12 cellular contexts compared by ENCODE assay signal in the genomic region with DNA sequence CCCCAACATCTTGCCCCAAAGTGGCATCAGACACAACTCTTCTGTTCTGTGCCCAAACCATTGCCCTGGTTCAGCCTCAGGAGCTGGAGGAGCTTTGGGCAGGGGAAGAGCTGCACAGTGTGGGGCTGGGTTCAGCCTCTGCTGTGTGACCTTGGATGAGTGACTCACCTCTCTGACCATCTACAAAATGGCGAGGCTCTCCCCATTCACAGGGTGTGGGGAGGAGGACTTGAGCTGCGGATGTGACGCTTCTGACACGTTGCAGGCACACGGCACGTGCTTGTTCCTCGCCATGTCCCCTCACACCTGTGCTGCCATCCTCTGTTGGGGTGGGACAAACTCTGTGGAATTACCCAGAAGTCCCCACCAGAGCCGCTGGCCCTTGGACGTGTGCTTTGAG. TPM values are rescaled to one million over a fixed set of nuclear protein-coding genes. Genes with fewer than 3 reads are reported as not detected.
"Had no signal": no experiment of that assay in that cellular context is flagged by ENCODE, and none has a peak within 500 bp of the region (broad histone marks: within the 10 kb centered on the region; RNA-seq: fewer than 3 reads in every experiment).

No MANE protein-coding gene starts in this region.

RNA-seq across cellular contexts. Expression of gene CLCNKB, which starts 0.9 kb away (rescaled TPM):
- total RNA-seq: activated CD4-positive, alpha-beta T cell treated with anti-CD3 and anti-CD28 coated beads, Interleukin-2, amount 10 ng/mL, durations not matched to agents 24 days and 14 days; activated CD8-positive, alpha-beta memory T cell treated with anti-CD3 and anti-CD28 coated beads for 36 hours; activated CD8-positive, alpha-beta T cell treated with anti-CD3 and anti-CD28 coated beads for 36 hours; activated naive CD8-positive, alpha-beta T cell treated with anti-CD3 and anti-CD28 coated beads for 36 hours; activated T-cell treated with anti-CD3 and anti-CD28 coated beads, Interleukin-2, amount 50 U/mL, for 72 hours; ascending aorta; MCF 10A; Peyer's patch; SJSA1 had no signal

RNA-seq across cellular contexts. Expression of gene CLCNKA, which starts 20.8 kb away (rescaled TPM):
- total RNA-seq: activated CD4-positive, alpha-beta T cell treated with anti-CD3 and anti-CD28 coated beads, Interleukin-2, amount 10 ng/mL, durations not matched to agents 24 days and 14 days; activated CD8-positive, alpha-beta memory T cell treated with anti-CD3 and anti-CD28 coated beads for 36 hours; activated CD8-positive, alpha-beta T cell treated with anti-CD3 and anti-CD28 coated beads for 36 hours; activated naive CD8-positive, alpha-beta T cell treated with anti-CD3 and anti-CD28 coated beads for 36 hours; activated T-cell treated with anti-CD3 and anti-CD28 coated beads, Interleukin-2, amount 50 U/mL, for 72 hours; ascending aorta; cerebellum; MCF 10A; SJSA1 had no signal

RNA-seq across cellular contexts. Expression of gene HSPB7, which starts 24.8 kb away (rescaled TPM):
- total RNA-seq: activated CD4-positive, alpha-beta T cell treated with anti-CD3 and anti-CD28 coated beads, Interleukin-2, amount 10 ng/mL, durations not matched to agents 24 days and 14 days; activated CD8-positive, alpha-beta memory T cell treated with anti-CD3 and anti-CD28 coated beads for 36 hours; activated CD8-positive, alpha-beta T cell treated with anti-CD3 and anti-CD28 coated beads for 36 hours; activated naive CD8-positive, alpha-beta T cell treated with anti-CD3 and anti-CD28 coated beads for 36 hours; activated T-cell treated with anti-CD3 and anti-CD28 coated beads, Interleukin-2, amount 50 U/mL, for 72 hours; activated T-helper 17 cell treated with anti-CD3 and anti-CD28 coated beads, Interleukin-2, amount 50 U/mL, for 72 hours; MCF 10A; SJSA1 had no signal

RNA-seq across cellular contexts. Expression of gene FAM131C, which starts 30.8 kb away (rescaled TPM):
- total RNA-seq: MCF 10A had no signal

RNA-seq across cellular contexts. Expression of gene SRARP, which starts 38.6 kb away (rescaled TPM):
- total RNA-seq: activated CD4-positive, alpha-beta T cell treated with anti-CD3 and anti-CD28 coated beads, Interleukin-2, amount 10 ng/mL, durations not matched to agents 24 days and 14 days; activated CD8-positive, alpha-beta memory T cell treated with anti-CD3 and anti-CD28 coated beads for 36 hours; activated CD8-positive, alpha-beta T cell treated with anti-CD3 and anti-CD28 coated beads for 36 hours; activated naive CD8-positive, alpha-beta T cell treated with anti-CD3 and anti-CD28 coated beads for 36 hours; activated T-cell treated with anti-CD3 and anti-CD28 coated beads, Interleukin-2, amount 50 U/mL, for 72 hours; activated T-helper 17 cell treated with anti-CD3 and anti-CD28 coated beads, Interleukin-2, amount 50 U/mL, for 72 hours; ascending aorta; MCF 10A; Peyer's patch; SJSA1 had no signal
- polyA plus RNA-seq: SK-N-SH had no signal
